In genomic region chr7:107678110-107678753, GRCh38 we compare ENCODE assay signal across 18 cellular contexts. TPM values are rescaled to one million over a fixed set of nuclear protein-coding genes. Genes with fewer than 3 reads are reported as not detected.
DNase-seq lines count a peak whose midpoint lies in the region; ATAC-seq, FAIRE-seq and TF ChIP-seq lines count a peak whose summit lies in the region.
"Had no signal": no experiment of that assay in that cellular context is flagged by ENCODE, and none has a peak within 500 bp of the region (broad histone marks: within the 10 kb centered on the region; RNA-seq: fewer than 3 reads in every experiment).

No MANE protein-coding gene starts in this region.

- intact Hi-C loops in activated T-helper 2 cell treated with anti-CD3 and anti-CD28 coated beads, Interferon-gamma antibody, Interleukin-2, Interleukin-4, amounts not matched to agents 10 μg/mL and 5 μg/mL and 100 μg/mL, durations not matched to agents 14 hours and 24 hours and 36 hours (cut with micrococcal nuclease): no loop called here

- peaks cover 14% of the 10 kb centered on the region for H3K36me3 Mint-ChIP-seq in activated T-helper 2 cell treated with anti-CD3 and anti-CD28 coated beads, Interferon-gamma antibody, Interleukin-2, Interleukin-4, amounts not matched to agents 10 μg/mL and 5 μg/mL and 100 μg/mL, durations not matched to agents 14 hours and 24 hours and 36 hours (ENCODE audit: low read depth)
- H3K36me3 Mint-ChIP-seq: neural progenitor cell had no signal

- H3K27me3 ChIP-seq in Loucy (ENCODE audit: insufficient read depth, low read length, poor library complexity, severe bottlenecking): no peaks in the 10 kb centered on the region
- no peaks in the 10 kb centered on the region for H3K27me3 ChIP-seq in parathyroid adenoma (ENCODE audit: control insufficient read depth, insufficient read depth, low read length)
- H3K27me3 ChIP-seq in small intestine (ENCODE audit: control insufficient read depth in 2 of 2, insufficient read depth in 2 of 2, low read length in 2 of 2): no peaks in the 10 kb centered on the region
- H3K27me3 ChIP-seq: neural progenitor cell, testis had no signal

- H3K27ac ChIP-seq in parathyroid adenoma: no peak overlapping the region
- no peak overlapping the region for H3K27ac ChIP-seq in small intestine (ENCODE audit: low read depth in 1 of 2, low read length in 1 of 2)
- H3K27ac ChIP-seq: A549, neural progenitor cell, testis had no signal

- TF ChIP-seq CTCF in Loucy (conservative IDR thresholded peaks at IDR 0.05; ENCODE audit: low read length): no peak
- TF ChIP-seq CTCF in parathyroid adenoma (IDR thresholded peaks at IDR 0.05): no peak

- H3K36me3 ChIP-seq in Loucy (ENCODE audit: insufficient read depth, low read length): no peaks in the 10 kb centered on the region
- no peaks in the 10 kb centered on the region for H3K36me3 ChIP-seq in parathyroid adenoma (ENCODE audit: control insufficient read depth, insufficient read depth, low read length)
- H3K36me3 ChIP-seq in small intestine (ENCODE audit: control insufficient read depth in 2 of 2, insufficient read depth in 2 of 2, low read length in 2 of 2): no peaks in the 10 kb centered on the region
- H3K36me3 ChIP-seq: neural progenitor cell had no signal

- H3K27me3 Mint-ChIP-seq in activated T-helper 2 cell treated with anti-CD3 and anti-CD28 coated beads, Interferon-gamma antibody, Interleukin-2, Interleukin-4, amounts not matched to agents 10 μg/mL and 5 μg/mL and 100 μg/mL, durations not matched to agents 14 hours and 24 hours and 36 hours (ENCODE audit: low read depth): no peaks in the 10 kb centered on the region

- FAIRE-seq in small intestine (lab: Jason Lieb, UNC): no peak
- FAIRE-seq: HTR-8/SVneo had no signal

- no peaks in the 10 kb centered on the region for H3K9me2 ChIP-seq in Loucy (replicated peaks; ENCODE audit: low read depth, low read length)
- H3K9me2 ChIP-seq: SK-N-SH had no signal

- H3K9ac ChIP-seq in Loucy (ENCODE audit: low read depth, low read length, poor library complexity, severe bottlenecking): no peak overlapping the region
- H3K9ac ChIP-seq in parathyroid adenoma: no peak overlapping the region
- H3K9ac ChIP-seq: neural progenitor cell, SK-N-SH had no signal

- H2AFZ ChIP-seq in Loucy (ENCODE audit: low read length) (0 out of 2 replicates have a peak overlapping the region, but pooled peaks have one; percentile 10), parathyroid adenoma (peak overlapping the region; percentile 31)
- H2AFZ ChIP-seq: neural progenitor cell had no signal

- ATAC-seq in activated CD4-positive, CD25-positive, alpha-beta regulatory T cell treated with anti-CD3 and anti-CD28 coated beads, Interleukin-2, amount 50 U/mL, for 24 hours: peak; percentile 56 to 82
- peak; percentile 62 for ATAC-seq in GM21576 (IDR thresholded peaks at IDR 0.05; ENCODE audit: unreplicated experiment)
- ATAC-seq: A549 had no signal

- H3K79me2 ChIP-seq in Loucy (ENCODE audit: insufficient read depth, low read length) (no peaks in the 10 kb centered on the region), parathyroid adenoma (no peaks in the 10 kb centered on the region)

- H3K4me3 ChIP-seq in Loucy (ENCODE audit: low read length, poor library complexity, severe bottlenecking) (no peak overlapping the region), parathyroid adenoma (ENCODE audit: low read depth, low read length) (no peak overlapping the region), small intestine (ENCODE audit: low read depth in 1 of 2, low read length in 2 of 2) (no peak overlapping the region)
- H3K4me3 ChIP-seq: A549, lung, neural progenitor cell, testis had no signal

- no peak overlapping the region for H3K27ac Mint-ChIP-seq in activated T-helper 2 cell treated with anti-CD3 and anti-CD28 coated beads, Interferon-gamma antibody, Interleukin-2, Interleukin-4, amounts not matched to agents 10 μg/mL and 5 μg/mL and 100 μg/mL, durations not matched to agents 14 hours and 24 hours and 36 hours
- H3K27ac Mint-ChIP-seq: neural progenitor cell had no signal

- H3K4me3 Mint-ChIP-seq in activated T-helper 2 cell treated with anti-CD3 and anti-CD28 coated beads, Interferon-gamma antibody, Interleukin-2, Interleukin-4, amounts not matched to agents 10 μg/mL and 5 μg/mL and 100 μg/mL, durations not matched to agents 14 hours and 24 hours and 36 hours (ENCODE audit: low read depth): no peak overlapping the region
- H3K4me3 Mint-ChIP-seq: neural progenitor cell had no signal

- H3K4me2 ChIP-seq in Loucy (ENCODE audit: low read depth, low read length, poor library complexity, severe bottlenecking): no peak overlapping the region
- H3K4me2 ChIP-seq in parathyroid adenoma (ENCODE audit: low read length): no peak overlapping the region
- H3K4me2 ChIP-seq: A549, neural progenitor cell, SK-N-SH had no signal

- no peaks in the 10 kb centered on the region for H3K4me1 ChIP-seq in Loucy (ENCODE audit: insufficient read depth, low read length, poor library complexity, severe bottlenecking)
- no peaks in the 10 kb centered on the region for H3K4me1 ChIP-seq in parathyroid adenoma
- no peaks in the 10 kb centered on the region for H3K4me1 ChIP-seq in small intestine (ENCODE audit: control insufficient read depth in 2 of 2, insufficient read depth in 1 of 2, low read depth in 1 of 2, low read length in 1 of 2)
- H3K4me1 ChIP-seq: A549, neural progenitor cell, testis had no signal

- H4K20me1 ChIP-seq in Loucy (ENCODE audit: insufficient read depth, low read length, poor library complexity, severe bottlenecking): no peaks in the 10 kb centered on the region

- H3K9me3 Mint-ChIP-seq in activated T-helper 2 cell treated with anti-CD3 and anti-CD28 coated beads, Interferon-gamma antibody, Interleukin-2, Interleukin-4, amounts not matched to agents 10 μg/mL and 5 μg/mL and 100 μg/mL, durations not matched to agents 14 hours and 24 hours and 36 hours: no peaks in the 10 kb centered on the region
- H3K9me3 Mint-ChIP-seq: neural progenitor cell had no signal

- peaks cover 10% of the 10 kb centered on the region for H3K4me1 Mint-ChIP-seq in activated T-helper 2 cell treated with anti-CD3 and anti-CD28 coated beads, Interferon-gamma antibody, Interleukin-2, Interleukin-4, amounts not matched to agents 10 μg/mL and 5 μg/mL and 100 μg/mL, durations not matched to agents 14 hours and 24 hours and 36 hours (ENCODE audit: low read depth)
- H3K4me1 Mint-ChIP-seq: neural progenitor cell had no signal

- H3F3A ChIP-seq in Loucy (ENCODE audit: low read depth): no peaks in the 10 kb centered on the region

- no peak for DNase-seq in activated CD4-positive, CD25-positive, alpha-beta regulatory T cell (lab: John Stamatoyannopoulos, UW)
- DNase-seq in small intestine (no peak), SW 1271 (lab: John Stamatoyannopoulos, UW) (no peak)
- DNase-seq in activated T-helper 2 cell treated with anti-CD3 and anti-CD28 coated beads, Interferon-gamma antibody, Interleukin-2, Interleukin-4, amounts not matched to agents 10 μg/mL and 5 μg/mL and 100 μg/mL, durations not matched to agents 14 hours and 24 hours and 36 hours (ENCODE audit: low spot score): no peak
- DNase-seq: activated effector memory CD4-positive, alpha-beta T cell treated with Interleukin-2 at 50 U/mL for 16 hours; effector memory CD4-positive, alpha-beta T cell; foreskin fibroblast; GOT3; SK-N-SH; testis had no signal

- 85 to 91% (median 89%) methylated on average over 1 of the region's 1 CpG for WGBS in small intestine, 3 donors

- H3K9me3 ChIP-seq in Loucy (ENCODE audit: insufficient read depth, low read depth, low read length): no peaks in the 10 kb centered on the region
- H3K9me3 ChIP-seq in parathyroid adenoma (ENCODE audit: control insufficient read depth, low read length): no peaks in the 10 kb centered on the region
- H3K9me3 ChIP-seq in small intestine (ENCODE audit: control insufficient read depth, low read depth): no peaks in the 10 kb centered on the region
- H3K9me3 ChIP-seq: A549, SK-N-SH, testis had no signal

RNA-seq across cellular contexts. Expression of gene SLC26A4, which starts 17.6 kb away (rescaled TPM):
- under 1 TPM in 1 of 3 donors, not detected in 2; 0.18 TPM for polyA plus RNA-seq in small intestine
- 3.6 and 3.9 TPM in 2 replicates for total RNA-seq in activated T-helper 2 cell treated with anti-CD3 and anti-CD28 coated beads, Interferon-gamma antibody, Interleukin-2, Interleukin-4, amounts not matched to agents 10 μg/mL and 5 μg/mL and 100 μg/mL, durations not matched to agents 14 hours and 24 hours and 36 hours
